ENCODE assay signal across 15 cellular contexts in genomic region chr10:77666821-77667220, GRCh38. TPM values are rescaled to one million over a fixed set of nuclear protein-coding genes. Genes with fewer than 3 reads are reported as not detected.
"Had no signal": no experiment of that assay in that cellular context is flagged by ENCODE, and none has a peak within 500 bp of the region (broad histone marks: within the 10 kb centered on the region; RNA-seq: fewer than 3 reads in every experiment).

No MANE protein-coding gene starts in this region.

- H3K9me3 ChIP-seq: heart right ventricle, prostate gland had no signal

- H3K36me3 ChIP-seq: heart right ventricle, prostate gland had no signal

- ATAC-seq: activated CD4-positive, CD25-positive, alpha-beta regulatory T cell treated with anti-CD3 and anti-CD28 coated beads, Interleukin-2, amount 50 U/mL, for 24 hours; activated naive CD4-positive, alpha-beta T cell treated with anti-CD3 and anti-CD28 coated beads, Interleukin-2, amount 50 U/mL, for 72 hours; heart right ventricle; sciatic nerve; T-helper 17 cell had no signal

- DNase-seq: activated effector memory CD4-positive, alpha-beta T cell treated with Interleukin-2 at 50 U/mL for 16 hours; activated T-cell treated with anti-CD3 and anti-CD28 coated beads, Interleukin-2, amount 50 U/mL, for 24 hours; amniotic stem cell; heart right ventricle; stimulated activated CD4-positive, alpha-beta T cell treated with anti-CD3 and anti-CD28 coated beads, Interleukin-12 subunit alpha, Interleukin-12 subunit beta, amount 100 ng/mL, for 4 hours; stimulated activated naive CD4-positive, alpha-beta T cell treated with Interleukin-2 at 50 U/mL for 16 hours; T-helper 17 cell had no signal

- H3K4me3 ChIP-seq: heart right ventricle, prostate gland had no signal

- FAIRE-seq: bronchial epithelial cell, colon, frontal cortex, islet of Langerhans had no signal

RNA-seq across cellular contexts. Expression of gene KCNMA1, which starts 29.2 kb away (rescaled TPM):
- total RNA-seq: activated naive CD4-positive, alpha-beta T cell treated with anti-CD3 and anti-CD28 coated beads, Interleukin-2, amount 50 U/mL, for 72 hours had no signal
